ENCODE assay signal across 17 cellular contexts in genomic region chr11:88059326-88059725, GRCh38.
A peak's percentile ranks its signal among the peaks of the same experiment; 100 is the strongest.
DNase-seq lines count a peak whose midpoint lies in the region; ATAC-seq and TF ChIP-seq lines count a peak whose summit lies in the region.
"Had no signal": no experiment of that assay in that cellular context is flagged by ENCODE, and none has a peak within 500 bp of the region (broad histone marks: within the 10 kb centered on the region; RNA-seq: fewer than 3 reads in every experiment).

No MANE protein-coding gene starts in this region.

- peak; percentile 20 for DNase-seq in PC-3
- peak; percentile 15 for DNase-seq in brain microvascular endothelial cell
- DNase-seq in glomerular visceral epithelial cell (ENCODE audit: extremely low spot score): peak; percentile 23
- DNase-seq in Kasumi-1 (lab: John Stamatoyannopoulos, UW): no peak
- DNase-seq in D341Med (ENCODE audit: low spot score): no peak
- DNase-seq: Caco-2; CD4-positive, CD25-positive, alpha-beta regulatory T cell; HCEC 1CT; NCI-H1417 treated with DMSO at 0.1 percent for 48 hours; NCI-H2029 treated with DMSO at 0.1 percent for 48 hours; NCI-H2171 treated with DMSO at 0.1 percent for 48 hours; NCI-H82 had no signal

- in situ Hi-C loops in brain microvascular endothelial cell (cut with HindIII; ENCODE audit: low pct_ligation_motif_present, low sequenced_read_pairs): no loop called here

- H3K4me3 ChIP-seq in PC-3 (ENCODE audit: low read length): no peak overlapping the region
- no peak overlapping the region for H3K4me3 ChIP-seq in brain microvascular endothelial cell (ENCODE audit: low read depth, low read length)
- H3K4me3 ChIP-seq: SK-N-MC had no signal

- no peak overlapping the region for H3K27ac ChIP-seq in PC-3 (ENCODE audit: low read length)
- H3K27ac ChIP-seq in brain microvascular endothelial cell: no peak overlapping the region
- H3K27ac ChIP-seq: SK-N-MC had no signal

- POLR2A ChIA-PET in PC-3 (lab: Charles Lee; ENCODE audit: unreplicated experiment): interaction anchor here (0.6 kb wide), 1 partner anchor 224 kb away, joined by 4 read pairs; no protein-coding TSS in a partner anchor

- H3K9me2 ChIP-seq in PC-3 (replicated peaks; ENCODE audit: low read length): no peaks in the 10 kb centered on the region

- no peaks in the 10 kb centered on the region for H3K27me3 ChIP-seq in PC-3 (ENCODE audit: low read length)
- H3K27me3 ChIP-seq in brain microvascular endothelial cell (replicated peaks): no peaks in the 10 kb centered on the region

- H3K9me3 ChIP-seq in PC-3 (ENCODE audit: low read length): no peaks in the 10 kb centered on the region
- H3K9me3 ChIP-seq: Caco-2 had no signal

- no TSS peak for BruUV-seq in PC-3 (replicated peaks; lab: Mats Ljungman, UMichigan)

- CTCF ChIA-PET in PC-3 (lab: Charles Lee): no interaction called here

- no peak for TF ChIP-seq CTCF in PC-3 (conservative IDR thresholded peaks at IDR 0.05; ENCODE audit: low read depth, low read length)
- no peak for TF ChIP-seq CTCF in brain microvascular endothelial cell (IDR thresholded peaks at IDR 0.05; ENCODE audit: low read depth, low read length, missing control alignments)

- H2AFZ ChIP-seq in PC-3 (ENCODE audit: low read length): no peak overlapping the region

- H3K4me2 ChIP-seq in PC-3 (ENCODE audit: low read length): no peak overlapping the region

- H3K36me3 ChIP-seq in PC-3 (ENCODE audit: low read depth, low read length) (no peaks in the 10 kb centered on the region), brain microvascular endothelial cell (replicated peaks) (no peaks in the 10 kb centered on the region)

- H3K9ac ChIP-seq in PC-3 (ENCODE audit: low read length): no peak overlapping the region

- H3F3A ChIP-seq in PC-3 (ENCODE audit: low read length, unreplicated experiment): no peaks in the 10 kb centered on the region

- no peak for ATAC-seq in PC-3
- no peak for ATAC-seq in GM21381 (IDR thresholded peaks at IDR 0.05; ENCODE audit: unreplicated experiment)
- no peak for ATAC-seq in HG02870 (IDR thresholded peaks at IDR 0.05; ENCODE audit: unreplicated experiment)
- ATAC-seq: Panc1, Right ventricle myocardium inferior had no signal

- intact Hi-C loops in PC-3 (cut with micrococcal nuclease): no loop called here

- H3K4me1 ChIP-seq in PC-3 (ENCODE audit: insufficient read depth, low read length): 0 out of 2 replicates have a peak, but pooled peaks cover 6% of the 10 kb centered on the region
- H3K4me1 ChIP-seq: Caco-2 had no signal

- no peaks in the 10 kb centered on the region for H3K79me2 ChIP-seq in PC-3 (ENCODE audit: low read length)

- no peaks in the 10 kb centered on the region for H4K20me1 ChIP-seq in PC-3 (ENCODE audit: low read length)

Comparison
In these comparisons a context has a peak if more than half of its experiments do, and no peak if none do; other contexts are left out.
1. DNase-seq: peak in PC-3 (single experiment), brain microvascular endothelial cell (single experiment) and glomerular visceral epithelial cell (single experiment); none in Kasumi-1 (0 of 2) and D341Med (single experiment).